8 cellular contexts compared by ENCODE assay signal in the genomic region with DNA sequence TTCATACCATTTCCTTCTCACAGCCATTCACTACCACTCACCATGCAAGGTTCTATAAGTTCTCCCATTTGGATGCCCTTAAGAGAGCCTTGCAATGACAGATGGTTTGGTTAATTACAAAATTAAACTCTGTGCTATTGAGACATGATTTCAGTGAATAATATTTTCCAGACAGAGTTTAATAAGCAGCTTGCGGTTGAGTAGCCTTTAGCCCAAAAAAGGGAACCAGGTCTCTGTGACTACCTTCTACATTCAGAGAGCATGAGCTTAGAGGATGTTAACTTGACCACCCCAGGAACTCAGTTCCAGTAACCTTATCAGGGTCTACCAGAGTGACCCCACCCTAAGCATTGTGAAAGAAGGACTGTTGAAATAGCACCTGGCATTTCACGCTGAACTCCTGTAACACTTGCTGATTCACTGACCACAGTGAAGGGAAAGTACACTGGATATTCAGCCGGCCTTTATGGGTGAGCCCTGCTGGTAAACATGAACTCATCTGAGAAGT.
A peak's percentile ranks its signal among the peaks of the same experiment; 100 is the strongest.
DNase-seq lines count a peak whose midpoint lies in the region; ATAC-seq, FAIRE-seq and TF ChIP-seq lines count a peak whose summit lies in the region.

No MANE protein-coding gene starts in this region.

- peak overlapping the region in 1 of 4 donors; percentile 33 for H3K27ac ChIP-seq in pancreas

- H3K36me3 Mint-ChIP-seq in activated B cell treated with CpG ODN at 0.5 μM for 24 hours (ENCODE audit: low read depth): no peaks in the 10 kb centered on the region
- H3K36me3 Mint-ChIP-seq in activated naive CD4-positive, alpha-beta T cell treated with anti-CD3 and anti-CD28 coated beads, Interleukin-2, amount 50 U/mL, for 72 hours: no peaks in the 10 kb centered on the region

- no peak overlapping the region for H3K4me3 ChIP-seq in pancreas

- ATAC-seq in GM19468 (IDR thresholded peaks at IDR 0.05; ENCODE audit: extremely low read depth, unreplicated experiment) (peak; percentile 92), HG03520 (IDR thresholded peaks at IDR 0.05; ENCODE audit: unreplicated experiment) (peak; percentile 88), activated B cell treated with CpG ODN at 0.5 μM for 24 hours (ENCODE audit: low read depth) (peak; percentile 86), pancreas (peak in 3 of 4 donors; percentile 75 to 97 (median 95))
- no peak for ATAC-seq in activated naive CD4-positive, alpha-beta T cell treated with anti-CD3 and anti-CD28 coated beads, Interleukin-2, amount 50 U/mL, for 72 hours

- peaks cover 55% of the 10 kb centered on the region for H3K4me1 Mint-ChIP-seq in activated B cell treated with CpG ODN at 0.5 μM for 24 hours

- POLR2A ChIA-PET in activated B cell treated with CpG ODN at 0.5 μM for 24 hours (lab: Charles Lee): interaction anchor here (0.8 to 3.1 kb wide), 6 partner anchors 50 to 209 kb away, joined by 3 to 29 read pairs (median 6); no protein-coding TSS in a partner anchor

- CTCF ChIA-PET in activated B cell treated with CpG ODN at 0.5 μM for 24 hours (lab: Charles Lee): interaction anchor here (1.0 to 2.3 kb wide), 2 partner anchors 57 to 60 kb away, joined by 4 to 8 read pairs; no protein-coding TSS in a partner anchor

- H3K9me3 Mint-ChIP-seq in activated B cell treated with CpG ODN at 0.5 μM for 24 hours: no peaks in the 10 kb centered on the region
- H3K9me3 Mint-ChIP-seq in activated naive CD4-positive, alpha-beta T cell treated with anti-CD3 and anti-CD28 coated beads, Interleukin-2, amount 50 U/mL, for 72 hours: peaks cover 0 to 3% of the 10 kb centered on the region in 2 donors

- WGBS in pancreas, 2 donors: 53 to 60% methylated on average over 3 of the region's 3 CpGs

- peak overlapping the region; percentile 89 for H3K27ac Mint-ChIP-seq in activated B cell treated with CpG ODN at 0.5 μM for 24 hours
- H3K27ac Mint-ChIP-seq in activated naive CD4-positive, alpha-beta T cell treated with anti-CD3 and anti-CD28 coated beads, Interleukin-2, amount 50 U/mL, for 72 hours: no peak overlapping the region

- H3K9me3 ChIP-seq in pancreas: no peaks in the 10 kb centered on the region

- H3K4me1 ChIP-seq in pancreas: peaks cover 0 to 4% (median 0%) of the 10 kb centered on the region in 3 donors

- DNase-seq in COLO668 (lab: John Stamatoyannopoulos, UW; ENCODE audit: unreplicated experiment): peak; percentile 11
- no peak for DNase-seq in activated B cell treated with CpG ODN at 0.5 μM for 24 hours
- peak in 3 of 6 donors; percentile 5 to 34 (median 30) for DNase-seq in pancreas
- DNase-seq in activated naive CD4-positive, alpha-beta T cell treated with anti-CD3 and anti-CD28 coated beads, Interleukin-2, amount 50 U/mL, for 72 hours (ENCODE audit: low spot score in 2 of 2): no peak
- DNase-seq in activated T-cell treated with anti-CD3 and anti-CD28 coated beads, Interleukin-2, amount 50 U/mL, for 1 hour: no peak
- DNase-seq in activated CD8-positive, alpha-beta memory T cell treated with anti-CD3 and anti-CD28 coated beads, Interleukin-2, amount 50 U/mL, for 48 hours: no peak

- peak overlapping the region; percentile 71 for H3K4me3 Mint-ChIP-seq in activated B cell treated with CpG ODN at 0.5 μM for 24 hours

- no peaks in the 10 kb centered on the region for H3K36me3 ChIP-seq in pancreas

- TF ChIP-seq CTCF in activated B cell treated with CpG ODN at 0.5 μM for 24 hours (IDR thresholded peaks at IDR 0.05) (no peak), pancreas (IDR thresholded peaks at IDR 0.05) (no peak)

- intact Hi-C loops in activated B cell treated with CpG ODN at 0.5 μM for 24 hours (cut with micrococcal nuclease) (loop anchor here (1.0 to 5.0 kb wide), 6 partner anchors 48 to 1176 kb away; no protein-coding TSS in a partner anchor), pancreas (cut with DNase I) (no loop called here)

- H3K27me3 ChIP-seq in pancreas: no peaks in the 10 kb centered on the region

- no peaks in the 10 kb centered on the region for H3K27me3 Mint-ChIP-seq in activated B cell treated with CpG ODN at 0.5 μM for 24 hours

- no peak for FAIRE-seq in pancreas (lab: Jason Lieb, UNC)

Comparison
In these comparisons a context has a peak if more than half of its experiments do, and no peak if none do; other contexts are left out.
1. ATAC-seq: peak in GM19468 (single experiment), HG03520 (single experiment), activated B cell treated with CpG ODN at 0.5 μM for 24 hours (single experiment) and pancreas (3 of 4); none in activated naive CD4-positive, alpha-beta T cell treated with anti-CD3 and anti-CD28 coated beads, Interleukin-2, amount 50 U/mL, for 72 hours (0 of 2).